In genomic region chr10:101217450-101218281, GRCh38 we compare ENCODE assay signal across 8 cellular contexts. TPM values are rescaled to one million over a fixed set of nuclear protein-coding genes. Genes with fewer than 3 reads are reported as not detected.
DNase-seq lines count a peak whose midpoint lies in the region; ATAC-seq and TF ChIP-seq lines count a peak whose summit lies in the region.

No MANE protein-coding gene starts in this region.

- intact Hi-C loops in uterus (cut with DNase I; ENCODE audit: low total_unique reads), result loop anchor here (5.0 kb wide), 1 partner anchor 350 kb away; no protein-coding TSS in a partner anchor

- H3K27me3 ChIP-seq in uterus, result peaks cover 19 to 71% of the 10 kb centered on the region in 2 donors

- no peak overlapping the region for H3K27ac ChIP-seq in VCaP
- no peak overlapping the region for H3K27ac ChIP-seq in uterus

- DNase-seq in AG09319 (ENCODE audit: extremely low read depth, low read depth) (no peak), islet precursor cell (peak; percentile 92), NOMO-1 treated with DMSO at 0.1 percent for 48 hours (lab: John Stamatoyannopoulos, UW; ENCODE audit: unreplicated experiment) (no peak), NCI-H2029 (lab: John Stamatoyannopoulos, UW) (no peak), uterus (no peak)

- no peak for TF ChIP-seq POLR2A in uterus (IDR thresholded peaks at IDR 0.05)

- TF ChIP-seq CTCF in AG09319 (IDR thresholded peaks at IDR 0.05; ENCODE audit: low read depth, low read length), result peak; percentile 28
- TF ChIP-seq CTCF in GM12875 (IDR thresholded peaks at IDR 0.05; ENCODE audit: borderline replicate concordance, insufficient read depth, low read depth, low read length), result peak; percentile 32; the same call in 1 of the 2 replicates
- TF ChIP-seq CTCF in VCaP (conservative IDR thresholded peaks at IDR 0.05), result peak; percentile 74
- no peak for TF ChIP-seq CTCF in uterus (IDR thresholded peaks at IDR 0.05)

- no peak for ATAC-seq in GM21786 (IDR thresholded peaks at IDR 0.05; ENCODE audit: unreplicated experiment)

- H3K4me3 ChIP-seq in GM12875 (ENCODE audit: low read depth, low read length), result no peak overlapping the region
- H3K4me3 ChIP-seq in uterus, result no peak overlapping the region

- H3K36me3 ChIP-seq in uterus, result no peaks in the 10 kb centered on the region

- H3K9me3 ChIP-seq in uterus, result no peaks in the 10 kb centered on the region

- peaks cover 0 to 16% of the 10 kb centered on the region in 2 donors for H3K4me1 ChIP-seq in uterus

RNA-seq across cellular contexts. Expression of gene LBX1, which starts 11.6 kb away (rescaled TPM):
- not detected for total RNA-seq in uterus

Comparison
In these comparisons a context has a peak if more than half of its experiments do, and no peak if none do; other contexts are left out.
1. CTCF ChIP-seq: peak in AG09319 (single experiment), GM12875 (single experiment) and VCaP (single experiment); none in uterus (0 of 4).